1 cellular context compared by ENCODE assay signal in the genomic region with DNA sequence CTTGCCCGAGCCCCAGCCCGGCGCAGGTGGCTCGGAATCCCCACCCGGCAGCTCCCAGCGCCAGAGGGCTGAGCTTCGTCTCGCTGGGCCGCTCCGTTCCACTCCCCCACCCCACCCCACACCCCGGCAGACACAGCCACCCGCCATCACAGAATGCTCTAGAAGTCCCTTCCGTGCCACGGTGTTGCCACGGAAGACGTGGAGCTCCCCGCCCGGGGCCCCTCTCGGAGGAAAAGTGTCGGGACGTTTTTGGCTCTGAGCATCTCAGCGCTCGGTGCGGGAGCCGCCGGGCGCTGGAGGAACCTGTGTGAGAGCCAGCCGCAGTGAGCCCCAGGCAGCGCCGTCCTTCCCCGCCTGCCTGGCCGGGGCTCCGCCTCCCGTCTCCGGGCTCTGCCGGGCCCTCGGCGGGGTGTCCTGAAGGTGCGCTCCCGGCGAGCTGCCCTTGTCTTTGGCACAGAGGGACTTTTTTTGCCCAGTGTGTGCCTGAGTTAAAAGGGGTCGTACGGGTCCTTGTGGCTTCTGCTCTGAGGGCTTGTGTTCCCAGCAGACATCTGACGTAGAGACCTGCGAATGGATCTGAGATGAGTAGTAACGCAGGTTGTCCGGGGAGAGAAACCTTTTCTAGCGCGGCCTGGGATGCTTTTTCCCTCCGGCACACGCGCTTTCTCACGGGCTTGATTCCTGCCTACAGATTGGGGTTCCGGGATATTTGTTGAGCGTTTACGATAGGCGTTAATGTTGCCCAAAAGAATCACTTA.
TF ChIP-seq lines count a peak whose summit lies in the region.

No MANE protein-coding gene starts in this region.

TF ChIP-seq in HEK293, 187 proteins besides CTCF, POLR2A, EP300 and RAD21 (continued from another document):
- TF ChIP-seq KLF9 (tag by site-specific recombination; IDR thresholded peaks at IDR 0.05; ENCODE audit: low read depth): no peak; the same call in 1 of the 2 replicates
- peak; percentile 22; the same call in 1 of the 2 replicates for TF ChIP-seq YY2 (tag by site-specific recombination; IDR thresholded peaks at IDR 0.05)
- TF ChIP-seq KLF8 (tag by site-specific recombination; IDR thresholded peaks at IDR 0.05): peak; percentile 51
- 0 out of 2 replicates have a peak, but pooled peaks have one; percentile 19 for TF ChIP-seq ZNF660 (tag by site-specific recombination; IDR thresholded peaks at IDR 0.05)
- peak; percentile 79 for TF ChIP-seq GLIS2 (tag by site-specific recombination; IDR thresholded peaks at IDR 0.05)
- peak; percentile 32 for TF ChIP-seq SP2 (tag by site-specific recombination; IDR thresholded peaks at IDR 0.05)
- TF ChIP-seq TCF7L2 (IDR thresholded peaks at IDR 0.05; ENCODE audit: borderline replicate concordance, low read depth, low read length): no peak
- 0 out of 2 replicates have a peak, but pooled peaks have one; percentile 24 for TF ChIP-seq ZSCAN30 (tag by site-specific recombination; IDR thresholded peaks at IDR 0.05)
- 0 out of 2 replicates have a peak, but pooled peaks have one; percentile 48 for TF ChIP-seq ZNF341 (tag by site-specific recombination; IDR thresholded peaks at IDR 0.05; ENCODE audit: low read depth)
- TF ChIP-seq, protein P1, sequence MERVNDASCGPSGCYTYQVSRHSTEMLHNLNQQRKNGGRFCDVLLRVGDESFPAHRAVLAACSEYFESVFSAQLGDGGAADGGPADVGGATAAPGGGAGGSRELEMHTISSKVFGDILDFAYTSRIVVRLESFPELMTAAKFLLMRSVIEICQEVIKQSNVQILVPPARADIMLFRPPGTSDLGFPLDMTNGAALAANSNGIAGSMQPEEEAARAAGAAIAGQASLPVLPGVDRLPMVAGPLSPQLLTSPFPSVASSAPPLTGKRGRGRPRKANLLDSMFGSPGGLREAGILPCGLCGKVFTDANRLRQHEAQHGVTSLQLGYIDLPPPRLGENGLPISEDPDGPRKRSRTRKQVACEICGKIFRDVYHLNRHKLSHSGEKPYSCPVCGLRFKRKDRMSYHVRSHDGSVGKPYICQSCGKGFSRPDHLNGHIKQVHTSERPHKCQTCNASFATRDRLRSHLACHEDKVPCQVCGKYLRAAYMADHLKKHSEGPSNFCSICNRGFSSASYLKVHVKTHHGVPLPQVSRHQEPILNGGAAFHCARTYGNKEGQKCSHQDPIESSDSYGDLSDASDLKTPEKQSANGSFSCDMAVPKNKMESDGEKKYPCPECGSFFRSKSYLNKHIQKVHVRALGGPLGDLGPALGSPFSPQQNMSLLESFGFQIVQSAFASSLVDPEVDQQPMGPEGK (tag by site-specific recombination; IDR thresholded peaks at IDR 0.05): peak; percentile 51
- TF ChIP-seq, protein P2, sequence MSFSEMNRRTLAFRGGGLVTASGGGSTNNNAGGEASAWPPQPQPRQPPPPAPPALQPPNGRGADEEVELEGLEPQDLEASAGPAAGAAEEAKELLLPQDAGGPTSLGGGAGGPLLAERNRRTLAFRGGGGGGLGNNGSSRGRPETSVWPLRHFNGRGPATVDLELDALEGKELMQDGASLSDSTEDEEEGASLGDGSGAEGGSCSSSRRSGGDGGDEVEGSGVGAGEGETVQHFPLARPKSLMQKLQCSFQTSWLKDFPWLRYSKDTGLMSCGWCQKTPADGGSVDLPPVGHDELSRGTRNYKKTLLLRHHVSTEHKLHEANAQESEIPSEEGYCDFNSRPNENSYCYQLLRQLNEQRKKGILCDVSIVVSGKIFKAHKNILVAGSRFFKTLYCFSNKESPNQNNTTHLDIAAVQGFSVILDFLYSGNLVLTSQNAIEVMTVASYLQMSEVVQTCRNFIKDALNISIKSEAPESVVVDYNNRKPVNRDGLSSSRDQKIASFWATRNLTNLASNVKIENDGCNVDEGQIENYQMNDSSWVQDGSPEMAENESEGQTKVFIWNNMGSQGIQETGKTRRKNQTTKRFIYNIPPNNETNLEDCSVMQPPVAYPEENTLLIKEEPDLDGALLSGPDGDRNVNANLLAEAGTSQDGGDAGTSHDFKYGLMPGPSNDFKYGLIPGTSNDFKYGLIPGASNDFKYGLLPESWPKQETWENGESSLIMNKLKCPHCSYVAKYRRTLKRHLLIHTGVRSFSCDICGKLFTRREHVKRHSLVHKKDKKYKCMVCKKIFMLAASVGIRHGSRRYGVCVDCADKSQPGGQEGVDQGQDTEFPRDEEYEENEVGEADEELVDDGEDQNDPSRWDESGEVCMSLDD (tag by site-specific recombination; IDR thresholded peaks at IDR 0.05): peak; percentile 32; the same call in 1 of the 2 replicates
- peak; percentile 29; the same call in 1 of the 2 replicates for TF ChIP-seq SP3 (tag by site-specific recombination; IDR thresholded peaks at IDR 0.05)
- peak; percentile 49 for TF ChIP-seq ZXDB (tag by site-specific recombination; IDR thresholded peaks at IDR 0.05)
- TF ChIP-seq ZEB2 (tag by site-specific recombination; IDR thresholded peaks at IDR 0.05): peak; percentile 75; the same call in 1 of the 2 replicates
- TF ChIP-seq ZNF658 (tag by site-specific recombination; IDR thresholded peaks at IDR 0.05): no peak
- no peak for TF ChIP-seq KLF17 (tag by site-specific recombination; IDR thresholded peaks at IDR 0.05)
- peak; percentile 28; the same call in 1 of the 2 replicates for TF ChIP-seq GLIS1 (tag by site-specific recombination; IDR thresholded peaks at IDR 0.05)
- TF ChIP-seq, protein P3, sequence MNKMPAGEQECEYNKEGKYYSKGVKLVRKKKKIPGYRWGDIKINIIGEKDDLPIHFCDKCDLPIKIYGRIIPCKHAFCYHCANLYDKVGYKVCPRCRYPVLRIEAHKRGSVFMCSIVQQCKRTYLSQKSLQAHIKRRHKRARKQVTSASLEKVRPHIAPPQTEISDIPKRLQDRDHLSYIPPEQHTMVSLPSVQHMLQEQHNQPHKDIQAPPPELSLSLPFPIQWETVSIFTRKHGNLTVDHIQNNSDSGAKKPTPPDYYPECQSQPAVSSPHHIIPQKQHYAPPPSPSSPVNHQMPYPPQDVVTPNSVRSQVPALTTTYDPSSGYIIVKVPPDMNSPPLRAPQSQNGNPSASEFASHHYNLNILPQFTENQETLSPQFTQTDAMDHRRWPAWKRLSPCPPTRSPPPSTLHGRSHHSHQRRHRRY (tag by site-specific recombination; IDR thresholded peaks at IDR 0.05): no peak
- TF ChIP-seq ZBTB11 (tag by site-specific recombination; conservative IDR thresholded peaks at IDR 0.05; ENCODE audit: low read depth): peak; percentile 60
- TF ChIP-seq ZNF335 (tag by site-specific recombination; conservative IDR thresholded peaks at IDR 0.05): peak; percentile 96
- TF ChIP-seq ZNF426 (tag by site-specific recombination; IDR thresholded peaks at IDR 0.05): no peak
- TF ChIP-seq ZBTB20 (tag by site-specific recombination; IDR thresholded peaks at IDR 0.05): peak; percentile 89
- peak; percentile 18; the same call in 1 of the 2 replicates for TF ChIP-seq ZNF76 (tag by site-specific recombination; IDR thresholded peaks at IDR 0.05; ENCODE audit: borderline replicate concordance, low read depth)
- TF ChIP-seq ZBTB17 (tag by site-specific recombination; IDR thresholded peaks at IDR 0.05): 0 out of 2 replicates have a peak, but pooled peaks have one; percentile 34
- 0 out of 2 replicates have a peak, but pooled peaks have one; percentile 80 for TF ChIP-seq ZNF501 (tag by site-specific recombination; IDR thresholded peaks at IDR 0.05)
- no peak for TF ChIP-seq ZNF843 (tag by site-specific recombination; IDR thresholded peaks at IDR 0.05)
- TF ChIP-seq ZNF600 (tag by site-specific recombination; IDR thresholded peaks at IDR 0.05): 0 out of 2 replicates have a peak, but pooled peaks have one; percentile 47
- no peak for TF ChIP-seq ZNF146 (tag by site-specific recombination; IDR thresholded peaks at IDR 0.05)
- TF ChIP-seq ZNF544 (tag by site-specific recombination; IDR thresholded peaks at IDR 0.05): no peak
TF ChIP-seq in HEK293: peak in this region for 25.
